In the genomic region with DNA sequence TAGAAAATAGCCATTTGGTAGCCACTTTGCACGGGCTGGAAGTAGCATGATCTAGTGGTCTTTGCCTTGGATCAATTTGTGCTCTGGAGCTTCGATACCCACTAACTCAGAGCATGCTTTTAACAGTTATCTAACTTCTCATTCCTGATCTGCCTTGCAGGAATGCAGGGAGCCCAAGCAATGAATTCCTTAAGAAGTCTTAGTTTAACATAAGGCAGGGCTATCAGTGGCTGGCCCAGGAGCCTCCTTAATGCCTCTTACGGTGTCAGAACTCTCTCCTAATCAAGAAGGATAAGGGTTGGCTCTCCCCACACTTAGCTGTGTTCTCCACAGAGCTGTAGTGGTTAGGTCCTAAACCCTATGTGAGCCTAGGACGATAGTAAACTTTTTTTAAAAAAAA, we compare ENCODE assay signal across 32 cellular contexts.
"Had no signal": no experiment of that assay in that cellular context is flagged by ENCODE, and none has a peak within 500 bp of the region (broad histone marks: within the 10 kb centered on the region; RNA-seq: fewer than 3 reads in every experiment).

No MANE protein-coding gene starts in this region.

- H3K4me1 Mint-ChIP-seq: activated B cell treated with CpG ODN at 0.5 μM for 24 hours; activated naive CD8-positive, alpha-beta T cell treated with anti-CD3 and anti-CD28 coated beads, Interleukin-2, amount 50 U/mL, for 24 hours had no signal

- H3K27me3 Mint-ChIP-seq: activated B cell treated with CpG ODN at 0.5 μM for 24 hours; activated naive CD8-positive, alpha-beta T cell treated with anti-CD3 and anti-CD28 coated beads, Interleukin-2, amount 50 U/mL, for 24 hours had no signal

- H3K36me3 Mint-ChIP-seq: activated CD4-positive, alpha-beta memory T cell treated with anti-CD3 and anti-CD28 coated beads for 36 hours; activated naive CD8-positive, alpha-beta T cell; brain had no signal

- ATAC-seq: activated naive CD8-positive, alpha-beta T cell treated with anti-CD3 and anti-CD28 coated beads, Interleukin-2, amount 50 U/mL, for 24 hours; activated T-cell treated with anti-CD3 and anti-CD28 coated beads, Interleukin-2, amount 50 U/mL, for 4 hours had no signal

- H3K4me3 ChIP-seq: MG63, SJCRH30, SK-N-MC had no signal

- DNase-seq: activated B cell treated with CpG ODN at 0.5 μM for 24 hours; activated CD4-positive, alpha-beta memory T cell treated with anti-CD3 and anti-CD28 coated beads for 36 hours; activated CD4-positive, alpha-beta T cell treated with anti-CD3 and anti-CD28 coated beads for 4 hours; activated CD4-positive, alpha-beta T cell treated with anti-CD3 and anti-CD28 coated beads, Interleukin-2, amount 50 U/mL, for 1 hour; activated CD4-positive, CD25-positive, alpha-beta regulatory T cell treated with anti-CD3 and anti-CD28 coated beads, Interleukin-2, amount 50 U/mL, for 72 hours; activated CD8-positive, alpha-beta memory T cell treated with anti-CD3 and anti-CD28 coated beads, Interleukin-2, amount 50 U/mL, for 4 hours; activated gamma-delta T cell treated with Interleukin-2 at 50 U/mL for 16 hours; activated naive CD4-positive, alpha-beta T cell treated with anti-CD3 and anti-CD28 coated beads for 36 hours; activated naive CD8-positive, alpha-beta T cell treated with anti-CD3 and anti-CD28 coated beads, Interleukin-2, amount 50 U/mL, for 24 hours; activated T-cell treated with anti-CD3 and anti-CD28 coated beads for 4 hours; activated T-cell treated with anti-CD3 and anti-CD28 coated beads, Interleukin-2, amount 50 U/mL, for 4 hours; anterior cingulate cortex; caudate nucleus; Kasumi-1; KG1; MG63; NCI-H1048; NCI-H1105 treated with DMSO at 0.1 percent for 48 hours; NCI-H1436; NCI-H1694 treated with DMSO at 0.1 percent for 48 hours; NCI-H2029; NCI-H510A treated with DMSO at 0.1 percent for 48 hours; NCI-H526 treated with DMSO at 0.1 percent for 48 hours; NK-92 treated with Interleukin-12 subunit alpha and Interleukin-12 subunit beta, amount 100 ng/mL, for 24 hours; Right ventricle myocardium superior; SJCRH30 had no signal

- H3K27me3 ChIP-seq: MG63, SJCRH30 had no signal

- H3K9me3 Mint-ChIP-seq: activated B cell treated with CpG ODN at 0.5 μM for 24 hours; activated CD4-positive, alpha-beta memory T cell treated with anti-CD3 and anti-CD28 coated beads for 36 hours; activated naive CD4-positive, alpha-beta T cell treated with anti-CD3 and anti-CD28 coated beads for 36 hours; activated naive CD8-positive, alpha-beta T cell treated with anti-CD3 and anti-CD28 coated beads, Interleukin-2, amount 50 U/mL, for 24 hours; activated T-cell treated with anti-CD3 and anti-CD28 coated beads, Interleukin-2, amount 50 U/mL, for 4 hours; activated T-helper 1 cell treated with anti-CD3 and anti-CD28 coated beads, Interleukin-12 subunit alpha, Interleukin-12 subunit beta, Interleukin-2, Interleukin-4 antibody, amounts not matched to agents 30 ng/mL and 10 ng/mL and 1 ng/mL, durations not matched to agents 14 hours and 24 hours and 36 hours; T-helper 1 cell treated with Interleukin-12 subunit alpha and Interleukin-12 subunit beta and Interleukin-4 antibody, amounts not matched to agents 30 μg/mL and 1 μg/mL, for 36 hours; T-helper 2 cell treated with Interferon-gamma antibody and Interleukin-4, amounts not matched to agents 5 μg/mL and 100 μg/mL, for 36 hours had no signal

- H3K4me3 Mint-ChIP-seq: activated B cell treated with CpG ODN at 0.5 μM for 24 hours; activated CD4-positive, alpha-beta memory T cell treated with anti-CD3 and anti-CD28 coated beads for 36 hours; activated naive CD4-positive, alpha-beta T cell treated with anti-CD3 and anti-CD28 coated beads for 36 hours; activated naive CD8-positive, alpha-beta T cell; activated naive CD8-positive, alpha-beta T cell treated with anti-CD3 and anti-CD28 coated beads, Interleukin-2, amount 50 U/mL, for 24 hours; activated T-cell treated with anti-CD3 and anti-CD28 coated beads, Interleukin-2, amount 50 U/mL, for 4 hours; activated T-helper 1 cell treated with anti-CD3 and anti-CD28 coated beads, Interleukin-12 subunit alpha, Interleukin-12 subunit beta, Interleukin-2, Interleukin-4 antibody, amounts not matched to agents 30 ng/mL and 10 ng/mL and 1 ng/mL, durations not matched to agents 14 hours and 24 hours and 36 hours; brain; T-helper 1 cell treated with Interleukin-12 subunit alpha and Interleukin-12 subunit beta and Interleukin-4 antibody, amounts not matched to agents 30 μg/mL and 1 μg/mL, for 36 hours; T-helper 2 cell treated with Interferon-gamma antibody and Interleukin-4, amounts not matched to agents 5 μg/mL and 100 μg/mL, for 36 hours had no signal

- H3K27ac Mint-ChIP-seq: activated B cell treated with CpG ODN at 0.5 μM for 24 hours; activated CD4-positive, alpha-beta memory T cell treated with anti-CD3 and anti-CD28 coated beads for 36 hours; activated naive CD4-positive, alpha-beta T cell treated with anti-CD3 and anti-CD28 coated beads for 36 hours; activated naive CD8-positive, alpha-beta T cell; activated naive CD8-positive, alpha-beta T cell treated with anti-CD3 and anti-CD28 coated beads, Interleukin-2, amount 50 U/mL, for 24 hours; activated T-helper 1 cell treated with anti-CD3 and anti-CD28 coated beads, Interleukin-12 subunit alpha, Interleukin-12 subunit beta, Interleukin-2, Interleukin-4 antibody, amounts not matched to agents 30 ng/mL and 10 ng/mL and 1 ng/mL, durations not matched to agents 14 hours and 24 hours and 36 hours; brain; T-helper 1 cell treated with Interleukin-12 subunit alpha and Interleukin-12 subunit beta and Interleukin-4 antibody, amounts not matched to agents 30 μg/mL and 1 μg/mL, for 36 hours; T-helper 2 cell treated with Interferon-gamma antibody and Interleukin-4, amounts not matched to agents 5 μg/mL and 100 μg/mL, for 36 hours had no signal

- H3K27ac ChIP-seq: SJCRH30, SK-N-MC had no signal

- H3K9me3 ChIP-seq: MG63, SJCRH30 had no signal

- H3K36me3 ChIP-seq: MG63, SJCRH30 had no signal
